1 cellular context compared by ENCODE assay signal in genomic region chr12:132477009-132477702, GRCh38.
TF ChIP-seq lines count a peak whose summit lies in the region.

No MANE protein-coding gene starts in this region.

TF ChIP-seq in HepG2, 621 proteins besides CTCF, POLR2A, EP300 and RAD21 (continued from another document):
- 0 out of 2 replicates have a peak, but pooled peaks have one; percentile 22 for TF ChIP-seq ZNF770 (CRISPR knock-in tag; IDR thresholded peaks at IDR 0.05)
